In genomic region chr4:125317526-125317880, GRCh38 we compare ENCODE assay signal across 9 cellular contexts. TPM values are rescaled to one million over a fixed set of nuclear protein-coding genes. Genes with fewer than 3 reads are reported as not detected.
DNase-seq lines count a peak whose midpoint lies in the region; ATAC-seq and TF ChIP-seq lines count a peak whose summit lies in the region.
"Had no signal": no experiment of that assay in that cellular context is flagged by ENCODE, and none has a peak within 500 bp of the region (broad histone marks: within the 10 kb centered on the region; RNA-seq: fewer than 3 reads in every experiment).

No MANE protein-coding gene starts in this region.

- H3K36me3 ChIP-seq in SJSA1: peaks cover 69% of the 10 kb centered on the region

- H3K27ac Mint-ChIP-seq in neural crest cell (ENCODE audit: unreplicated experiment): no peak overlapping the region
- H3K27ac Mint-ChIP-seq: IgD-negative memory B cell had no signal

- peaks cover 65% of the 10 kb centered on the region for H3K4me1 ChIP-seq in SJSA1 (replicated peaks)

- DNase-seq in DMS53 treated with DMSO at 0.1 percent for 48 hours (lab: John Stamatoyannopoulos, UW; ENCODE audit: unreplicated experiment) (peak; percentile 45), SJSA1 (ENCODE audit: low read depth in 1 of 2, low spot score in 2 of 2) (peak; percentile 65 to 74), foreskin fibroblast (peak; percentile 60 to 82), neural crest cell (ENCODE audit: low read depth, low spot score) (peak; percentile 48), NCI-H526 treated with DMSO at 0.1 percent for 48 hours (lab: John Stamatoyannopoulos, UW) (no peak), NCI-H2171 (lab: John Stamatoyannopoulos, UW) (no peak)

- H3K4me3 ChIP-seq in SJSA1 (peak overlapping the region; percentile 73), foreskin fibroblast (ENCODE audit: low read depth in 1 of 2, low read length in 2 of 2) (peak overlapping the region; percentile 70 to 99)

- peaks cover 26% of the 10 kb centered on the region for H3K36me3 Mint-ChIP-seq in neural crest cell (ENCODE audit: low read depth)

- no peak overlapping the region for H3K27ac ChIP-seq in SJSA1

- no peaks in the 10 kb centered on the region for H3K27me3 ChIP-seq in SJSA1 (replicated peaks)

- H3K4me3 Mint-ChIP-seq in neural crest cell: peak overlapping the region; percentile 99

- no peaks in the 10 kb centered on the region for H3K9me3 Mint-ChIP-seq in neural crest cell

- TF ChIP-seq CTCF in foreskin fibroblast (IDR thresholded peaks at IDR 0.05; ENCODE audit: low read depth, low read length) (peak; percentile 72), neural crest cell (conservative IDR thresholded peaks at IDR 0.05) (peak; percentile 67)

- peaks cover 28% of the 10 kb centered on the region for H3K27me3 Mint-ChIP-seq in neural crest cell (ENCODE audit: low read depth)

- peaks cover 78% of the 10 kb centered on the region for H3K4me1 Mint-ChIP-seq in neural crest cell

- no peaks in the 10 kb centered on the region for H3K9me3 ChIP-seq in SJSA1 (replicated peaks)

- ATAC-seq in GM21367 (IDR thresholded peaks at IDR 0.05; ENCODE audit: unreplicated experiment): no peak
- ATAC-seq in HG03457 (IDR thresholded peaks at IDR 0.05; ENCODE audit: unreplicated experiment): no peak

RNA-seq across cellular contexts. Expression of gene FAT4, which starts 2.7 kb away (rescaled TPM):
- total RNA-seq in SJSA1 (2014; rRNA removed; shearing (Covaris generic)): 37.1 and 54.4 TPM in 2 replicates
- total RNA-seq in neural crest cell: 26.0 and 26.6 TPM in 2 replicates

Comparison
In these comparisons a context has a peak if more than half of its experiments do, and no peak if none do; other contexts are left out.
1. DNase-seq: peak in DMS53 treated with DMSO at 0.1 percent for 48 hours (single experiment), SJSA1 (2 of 2), foreskin fibroblast (2 of 2) and neural crest cell (single experiment); none in NCI-H526 treated with DMSO at 0.1 percent for 48 hours (single experiment) and NCI-H2171 (single experiment).